19 cellular contexts compared by ENCODE assay signal in the genomic region with DNA sequence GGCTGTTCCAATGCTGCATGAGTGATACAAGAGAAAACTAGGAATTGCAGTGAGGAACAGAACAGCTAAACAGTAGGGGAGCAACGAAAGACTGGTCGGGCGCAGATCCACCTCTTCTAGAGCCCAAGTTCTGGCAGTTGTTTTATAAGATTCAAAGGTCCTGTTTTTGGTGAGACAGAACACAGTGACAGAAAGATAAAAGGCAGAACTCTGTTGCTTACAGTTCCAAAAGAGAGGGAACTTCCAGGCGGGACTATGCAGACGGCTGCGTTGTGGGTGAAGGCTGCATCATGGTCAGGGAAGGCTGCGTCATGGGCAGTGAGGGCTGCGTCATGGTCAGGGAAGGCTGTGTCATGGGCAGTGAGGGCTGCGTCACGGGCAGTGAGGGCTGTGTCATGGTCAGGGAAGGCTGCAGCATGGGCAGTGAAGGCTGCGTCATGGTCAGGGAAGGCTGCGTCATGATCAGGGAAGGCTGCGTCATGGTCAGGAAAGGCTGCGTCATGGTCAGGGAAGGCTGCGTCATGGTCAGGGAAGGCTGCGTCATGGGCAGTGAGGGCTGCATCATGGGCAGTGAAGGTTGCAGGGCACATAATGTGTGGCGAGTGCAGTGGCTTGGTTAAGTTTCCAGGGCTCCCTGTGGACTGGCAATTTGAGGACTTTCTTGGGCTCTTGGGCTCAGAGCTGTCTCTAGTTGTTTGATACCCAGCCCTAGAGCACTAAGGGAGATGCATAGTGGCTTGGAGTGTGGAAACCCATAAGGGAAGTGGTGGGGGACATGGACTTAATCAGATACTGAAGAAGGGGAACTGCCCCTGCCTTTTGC.
"Had no signal": no experiment of that assay in that cellular context is flagged by ENCODE, and none has a peak within 500 bp of the region (broad histone marks: within the 10 kb centered on the region; RNA-seq: fewer than 3 reads in every experiment).

No MANE protein-coding gene starts in this region.

- H3K9me3 ChIP-seq: Peyer's patch, SJCRH30 had no signal

- H3K4me3 ChIP-seq: Peyer's patch, SJCRH30 had no signal

- H3K27me3 ChIP-seq: Peyer's patch, SJCRH30 had no signal

- H3K27ac ChIP-seq: KMS-11, Peyer's patch, RWPE1, SJCRH30 had no signal

- DNase-seq: activated CD4-positive, alpha-beta memory T cell treated with anti-CD3 and anti-CD28 coated beads, Interleukin-2, amount 10 ng/mL, durations not matched to agents 7 days and 5 days; activated CD4-positive, alpha-beta T cell treated with anti-CD3 and anti-CD28 coated beads for 1 hour; activated CD4-positive, alpha-beta T cell treated with anti-CD3 and anti-CD28 coated beads, Interleukin-2, amount 10 ng/mL, durations not matched to agents 24 days and 14 days; activated gamma-delta T cell; activated naive CD4-positive, alpha-beta T cell treated with anti-CD3 and anti-CD28 coated beads for 36 hours; activated naive CD8-positive, alpha-beta T cell treated with anti-CD3 and anti-CD28 coated beads for 36 hours; activated T-cell treated with anti-CD3 and anti-CD28 coated beads for 4 hours; activated T-cell treated with anti-CD3 and anti-CD28 coated beads, Interleukin-2, amount 50 U/mL, for 48 hours; NCI-H1436 treated with DMSO at 0.1 percent for 48 hours; NCI-H187; NCI-H2081; NCI-H446; NCI-H524; Peyer's patch; Right ventricle myocardium superior; SJCRH30; SW 1271 had no signal

- H3K36me3 ChIP-seq: Peyer's patch, SJCRH30 had no signal

- H3K9ac ChIP-seq: KMS-11 had no signal

- H3K4me2 ChIP-seq: KMS-11 had no signal

- H3K4me1 ChIP-seq: Peyer's patch, SJCRH30 had no signal
